In genomic region chr12:23626791-23627190, GRCh38 we compare ENCODE assay signal across 39 cellular contexts.
"Had no signal": no experiment of that assay in that cellular context is flagged by ENCODE, and none has a peak within 500 bp of the region (broad histone marks: within the 10 kb centered on the region; RNA-seq: fewer than 3 reads in every experiment).

No MANE protein-coding gene starts in this region.

- H3K9me3 ChIP-seq: adrenal gland, ascending aorta, body of pancreas, breast epithelium, colonic mucosa had no signal

- ATAC-seq: activated naive CD4-positive, alpha-beta T cell treated with anti-CD3 and anti-CD28 coated beads, Interleukin-2, amount 50 U/mL, for 72 hours; activated naive CD8-positive, alpha-beta T cell treated with anti-CD3 and anti-CD28 coated beads, Interleukin-2, amount 50 U/mL, for 24 hours; activated T-cell treated with anti-CD3 and anti-CD28 coated beads, Interleukin-2, amount 50 U/mL, for 4 hours; activated T-cell treated with anti-CD3 and anti-CD28 coated beads, Interleukin-2, amount 50 U/mL, for 72 hours; activated T-helper 17 cell treated with anti-CD3 and anti-CD28 coated beads, Interleukin-2, amount 50 U/mL, for 72 hours; body of pancreas had no signal

- H3K27ac ChIP-seq: adrenal gland, ascending aorta, body of pancreas, breast epithelium, cardiac muscle cell, colonic mucosa had no signal

- DNase-seq: activated effector memory CD4-positive, alpha-beta T cell treated with anti-CD3 and anti-CD28 coated beads, Interleukin-2, amount 50 U/mL, for 16 hours; activated effector memory CD4-positive, alpha-beta T cell treated with Interleukin-2 at 50 U/mL for 16 hours; activated gamma-delta T cell treated with Interleukin-2 at 50 U/mL for 16 hours; activated naive CD4-positive, alpha-beta T cell; activated naive CD4-positive, alpha-beta T cell treated with anti-CD3 and anti-CD28 coated beads for 36 hours; activated naive CD4-positive, alpha-beta T cell treated with anti-CD3 and anti-CD28 coated beads, Interleukin-2, amount 10 ng/mL, durations not matched to agents 7 days and 5 days; activated naive CD4-positive, alpha-beta T cell treated with anti-CD3 and anti-CD28 coated beads, Interleukin-2, amount 50 U/mL, for 16 hours; activated naive CD4-positive, alpha-beta T cell treated with Interleukin-2 at 50 U/mL for 16 hours; activated naive CD8-positive, alpha-beta T cell treated with anti-CD3 and anti-CD28 coated beads for 36 hours; activated naive CD8-positive, alpha-beta T cell treated with anti-CD3 and anti-CD28 coated beads, Interleukin-2, amount 10 ng/mL, durations not matched to agents 7 days and 5 days; activated naive CD8-positive, alpha-beta T cell treated with anti-CD3 and anti-CD28 coated beads, Interleukin-2, amount 50 U/mL, for 24 hours; activated T-cell treated with anti-CD3 and anti-CD28 coated beads, Interleukin-2, amount 50 U/mL, for 1 hour; activated T-cell treated with anti-CD3 and anti-CD28 coated beads, Interleukin-2, amount 50 U/mL, for 24 hours; activated T-cell treated with anti-CD3 and anti-CD28 coated beads, Interleukin-2, amount 50 U/mL, for 4 hours; activated T-cell treated with anti-CD3 and anti-CD28 coated beads, Interleukin-2, amount 50 U/mL, for 48 hours; activated T-cell treated with anti-CD3 and anti-CD28 coated beads, Interleukin-2, amount 50 U/mL, for 72 hours; adrenal gland; amniotic stem cell; amygdala; anterior cingulate cortex; aorta; body of pancreas; caudate nucleus; central memory CD4-positive, alpha-beta T cell; cerebellar nuclear complex; colonic mucosa had no signal

- H3K9me3 Mint-ChIP-seq: activated T-cell treated with anti-CD3 and anti-CD28 coated beads, Interleukin-2, amount 50 U/mL, for 24 hours; activated T-cell treated with anti-CD3 and anti-CD28 coated beads, Interleukin-2, amount 50 U/mL, for 4 hours; activated T-helper 1 cell treated with anti-CD3 and anti-CD28 coated beads, Interleukin-12 subunit alpha, Interleukin-12 subunit beta, Interleukin-2, Interleukin-4 antibody, amounts not matched to agents 30 ng/mL and 10 ng/mL and 1 ng/mL, durations not matched to agents 14 hours and 24 hours and 36 hours had no signal

- H3K4me3 Mint-ChIP-seq: activated naive CD4-positive, alpha-beta T cell treated with anti-CD3 and anti-CD28 coated beads for 36 hours; activated naive CD4-positive, alpha-beta T cell treated with anti-CD3 and anti-CD28 coated beads, Interleukin-2, amount 10 ng/mL, durations not matched to agents 7 days and 5 days; activated naive CD4-positive, alpha-beta T cell treated with anti-CD3 and anti-CD28 coated beads, Interleukin-2, amount 50 U/mL, for 24 hours; activated naive CD8-positive, alpha-beta T cell; activated naive CD8-positive, alpha-beta T cell treated with anti-CD3 and anti-CD28 coated beads for 36 hours; activated naive CD8-positive, alpha-beta T cell treated with anti-CD3 and anti-CD28 coated beads, Interleukin-2, amount 10 ng/mL, durations not matched to agents 7 days and 5 days; activated naive CD8-positive, alpha-beta T cell treated with anti-CD3 and anti-CD28 coated beads, Interleukin-2, amount 50 U/mL, for 24 hours; activated T-cell treated with anti-CD3 and anti-CD28 coated beads, Interleukin-2, amount 50 U/mL, for 24 hours; activated T-cell treated with anti-CD3 and anti-CD28 coated beads, Interleukin-2, amount 50 U/mL, for 4 hours; activated T-cell treated with anti-CD3 and anti-CD28 coated beads, Interleukin-2, amount 50 U/mL, for 72 hours; activated T-helper 1 cell treated with anti-CD3 and anti-CD28 coated beads, Interleukin-12 subunit alpha, Interleukin-12 subunit beta, Interleukin-2, Interleukin-4 antibody, amounts not matched to agents 30 ng/mL and 10 ng/mL and 1 ng/mL, durations not matched to agents 14 hours and 24 hours and 36 hours; activated T-helper 17 cell treated with anti-CD3 and anti-CD28 coated beads, Interleukin-2, amount 50 U/mL, for 72 hours; brain; central memory CD8-positive, alpha-beta T cell had no signal

- H3K27me3 Mint-ChIP-seq: activated naive CD4-positive, alpha-beta T cell treated with anti-CD3 and anti-CD28 coated beads, Interleukin-2, amount 10 ng/mL, durations not matched to agents 7 days and 5 days; activated naive CD4-positive, alpha-beta T cell treated with anti-CD3 and anti-CD28 coated beads, Interleukin-2, amount 50 U/mL, for 24 hours; activated naive CD8-positive, alpha-beta T cell; activated naive CD8-positive, alpha-beta T cell treated with anti-CD3 and anti-CD28 coated beads for 36 hours; activated naive CD8-positive, alpha-beta T cell treated with anti-CD3 and anti-CD28 coated beads, Interleukin-2, amount 10 ng/mL, durations not matched to agents 7 days and 5 days; activated naive CD8-positive, alpha-beta T cell treated with anti-CD3 and anti-CD28 coated beads, Interleukin-2, amount 50 U/mL, for 24 hours; activated T-cell treated with anti-CD3 and anti-CD28 coated beads, Interleukin-2, amount 50 U/mL, for 24 hours; activated T-helper 17 cell treated with anti-CD3 and anti-CD28 coated beads, Interleukin-2, amount 50 U/mL, for 72 hours; brain; central memory CD8-positive, alpha-beta T cell had no signal

- H3K27me3 ChIP-seq: adrenal gland, ascending aorta, breast epithelium, cardiac muscle cell, colonic mucosa had no signal

- H3K36me3 ChIP-seq: adrenal gland, ascending aorta, breast epithelium, cardiac muscle cell, colonic mucosa had no signal

- H3K27ac Mint-ChIP-seq: activated naive CD4-positive, alpha-beta T cell treated with anti-CD3 and anti-CD28 coated beads for 36 hours; activated naive CD4-positive, alpha-beta T cell treated with anti-CD3 and anti-CD28 coated beads, Interleukin-2, amount 10 ng/mL, durations not matched to agents 7 days and 5 days; activated naive CD4-positive, alpha-beta T cell treated with anti-CD3 and anti-CD28 coated beads, Interleukin-2, amount 50 U/mL, for 24 hours; activated naive CD4-positive, alpha-beta T cell treated with anti-CD3 and anti-CD28 coated beads, Interleukin-2, amount 50 U/mL, for 72 hours; activated naive CD8-positive, alpha-beta T cell; activated naive CD8-positive, alpha-beta T cell treated with anti-CD3 and anti-CD28 coated beads for 36 hours; activated naive CD8-positive, alpha-beta T cell treated with anti-CD3 and anti-CD28 coated beads, Interleukin-2, amount 10 ng/mL, durations not matched to agents 7 days and 5 days; activated naive CD8-positive, alpha-beta T cell treated with anti-CD3 and anti-CD28 coated beads, Interleukin-2, amount 50 U/mL, for 24 hours; activated T-cell treated with anti-CD3 and anti-CD28 coated beads, Interleukin-2, amount 50 U/mL, for 24 hours; activated T-cell treated with anti-CD3 and anti-CD28 coated beads, Interleukin-2, amount 50 U/mL, for 72 hours; activated T-helper 1 cell treated with anti-CD3 and anti-CD28 coated beads, Interleukin-12 subunit alpha, Interleukin-12 subunit beta, Interleukin-2, Interleukin-4 antibody, amounts not matched to agents 30 ng/mL and 10 ng/mL and 1 ng/mL, durations not matched to agents 14 hours and 24 hours and 36 hours; activated T-helper 17 cell treated with anti-CD3 and anti-CD28 coated beads, Interleukin-2, amount 50 U/mL, for 72 hours; activated T-helper 2 cell treated with anti-CD3 and anti-CD28 coated beads, Interferon-gamma antibody, Interleukin-2, Interleukin-4, amounts not matched to agents 10 μg/mL and 5 μg/mL and 100 μg/mL, durations not matched to agents 14 hours and 24 hours and 36 hours; brain had no signal

- H3K4me1 ChIP-seq: adrenal gland, ascending aorta, body of pancreas, breast epithelium, colonic mucosa had no signal

- FAIRE-seq: astrocyte, colon had no signal

- H3K36me3 Mint-ChIP-seq: activated naive CD4-positive, alpha-beta T cell treated with anti-CD3 and anti-CD28 coated beads, Interleukin-2, amount 10 ng/mL, durations not matched to agents 7 days and 5 days; activated naive CD4-positive, alpha-beta T cell treated with anti-CD3 and anti-CD28 coated beads, Interleukin-2, amount 50 U/mL, for 24 hours; activated naive CD4-positive, alpha-beta T cell treated with anti-CD3 and anti-CD28 coated beads, Interleukin-2, amount 50 U/mL, for 72 hours; activated naive CD8-positive, alpha-beta T cell; activated naive CD8-positive, alpha-beta T cell treated with anti-CD3 and anti-CD28 coated beads for 36 hours; activated naive CD8-positive, alpha-beta T cell treated with anti-CD3 and anti-CD28 coated beads, Interleukin-2, amount 10 ng/mL, durations not matched to agents 7 days and 5 days had no signal

- H3K4me3 ChIP-seq: adrenal gland, ascending aorta, body of pancreas, breast epithelium, cardiac muscle cell, colonic mucosa had no signal

- H3K4me1 Mint-ChIP-seq: activated naive CD4-positive, alpha-beta T cell treated with anti-CD3 and anti-CD28 coated beads, Interleukin-2, amount 10 ng/mL, durations not matched to agents 7 days and 5 days; activated naive CD4-positive, alpha-beta T cell treated with anti-CD3 and anti-CD28 coated beads, Interleukin-2, amount 50 U/mL, for 24 hours; activated naive CD8-positive, alpha-beta T cell treated with anti-CD3 and anti-CD28 coated beads for 36 hours; activated naive CD8-positive, alpha-beta T cell treated with anti-CD3 and anti-CD28 coated beads, Interleukin-2, amount 10 ng/mL, durations not matched to agents 7 days and 5 days; activated naive CD8-positive, alpha-beta T cell treated with anti-CD3 and anti-CD28 coated beads, Interleukin-2, amount 50 U/mL, for 24 hours; activated T-helper 17 cell treated with anti-CD3 and anti-CD28 coated beads, Interleukin-2, amount 50 U/mL, for 72 hours; central memory CD8-positive, alpha-beta T cell had no signal
